Comparison of ENCODE assay signal across 18 cellular contexts in the genomic region with DNA sequence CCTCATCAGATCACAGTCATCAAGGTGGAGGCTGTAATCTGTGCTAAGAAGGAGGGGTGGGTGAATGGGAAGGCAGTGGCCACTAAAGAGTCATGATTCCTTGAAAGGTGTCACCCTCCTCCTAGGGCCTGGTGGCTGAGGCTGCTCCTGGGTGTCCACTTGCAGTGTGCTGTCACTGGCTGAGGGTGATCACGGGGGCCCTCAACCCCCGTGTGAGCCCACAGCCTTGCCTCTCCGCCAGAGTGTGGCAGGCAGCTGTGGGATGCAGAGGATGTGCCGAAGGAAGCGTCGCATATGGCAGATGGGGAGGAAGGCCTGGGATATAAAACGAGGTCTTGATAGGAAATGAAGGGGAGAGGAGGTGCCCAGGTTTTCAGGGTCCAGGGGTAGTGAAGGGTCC.
DNase-seq lines count a peak whose midpoint lies in the region; ATAC-seq, FAIRE-seq and TF ChIP-seq lines count a peak whose summit lies in the region.
"Had no signal": no experiment of that assay in that cellular context is flagged by ENCODE, and none has a peak within 500 bp of the region (broad histone marks: within the 10 kb centered on the region; RNA-seq: fewer than 3 reads in every experiment).

No MANE protein-coding gene starts in this region.

- H3K4me3 ChIP-seq in ACC112 (ENCODE audit: low read depth, low read length): no peak overlapping the region
- H3K4me3 ChIP-seq in BLaER1: no peak overlapping the region
- no peak overlapping the region for H3K4me3 ChIP-seq in astrocyte (ENCODE audit: insufficient read depth, low read depth, low read length)
- H3K4me3 ChIP-seq in osteoblast (ENCODE audit: insufficient read depth, low read length): no peak overlapping the region
- H3K4me3 ChIP-seq: HAP-1 had no signal

- H3K36me3 ChIP-seq in ACC112 (ENCODE audit: insufficient read depth, low read length): no peaks in the 10 kb centered on the region
- H3K36me3 ChIP-seq in BLaER1: no peaks in the 10 kb centered on the region
- no peaks in the 10 kb centered on the region for H3K36me3 ChIP-seq in astrocyte (ENCODE audit: insufficient read depth, low read length)
- no peaks in the 10 kb centered on the region for H3K36me3 ChIP-seq in osteoblast (ENCODE audit: insufficient read depth, low read length)
- H3K36me3 ChIP-seq: BE2C, HAP-1 had no signal

- H3K4me1 Mint-ChIP-seq in astrocyte (ENCODE audit: low read depth, unreplicated experiment): peaks cover 33% of the 10 kb centered on the region
- H3K4me1 Mint-ChIP-seq: CD8-positive, alpha-beta memory T cell had no signal

- H3K9me3 Mint-ChIP-seq in astrocyte (ENCODE audit: unreplicated experiment): peaks cover 19% of the 10 kb centered on the region

- no peak overlapping the region for H2AFZ ChIP-seq in ACC112 (ENCODE audit: low read length, unreplicated experiment)
- H2AFZ ChIP-seq in astrocyte (ENCODE audit: low read depth, low read length): no peak overlapping the region
- H2AFZ ChIP-seq in osteoblast (ENCODE audit: low read length): no peak overlapping the region

- H3K27ac Mint-ChIP-seq in astrocyte (ENCODE audit: unreplicated experiment): peak overlapping the region; percentile 44
- H3K27ac Mint-ChIP-seq: CD8-positive, alpha-beta memory T cell had no signal

- DNase-seq in astrocyte (ENCODE audit: low read depth) (no peak), osteoblast (ENCODE audit: insufficient read length, low spot score, missing footprints) (no peak), DMS114 treated with DMSO at 0.1 percent for 48 hours (lab: John Stamatoyannopoulos, UW; ENCODE audit: unreplicated experiment) (no peak), NCI-H748 treated with DMSO at 0.1 percent for 48 hours (lab: John Stamatoyannopoulos, UW) (no peak)
- DNase-seq: BE2C; CD8-positive, alpha-beta memory T cell; DND-41; NCI-H1417; NCI-H187 treated with DMSO at 0.1 percent for 48 hours; NCI-H446; NCI-H69; RPMI8226 had no signal

- TF ChIP-seq CTCF in astrocyte (IDR thresholded peaks at IDR 0.05; ENCODE audit: insufficient read depth, low read depth, low read length) (no peak), osteoblast (IDR thresholded peaks at IDR 0.05; ENCODE audit: extremely low read depth, low read depth, low read length) (no peak)

- H3K79me2 ChIP-seq in ACC112 (ENCODE audit: control insufficient read depth, insufficient read depth, low read length, unreplicated experiment) (no peaks in the 10 kb centered on the region), astrocyte (ENCODE audit: insufficient read depth, low read length) (no peaks in the 10 kb centered on the region), osteoblast (ENCODE audit: insufficient read depth, low read length) (no peaks in the 10 kb centered on the region)

- H3K27me3 ChIP-seq in ACC112 (ENCODE audit: insufficient read depth, low read length) (no peaks in the 10 kb centered on the region), BLaER1 (no peaks in the 10 kb centered on the region), astrocyte (ENCODE audit: insufficient read depth, low read length) (no peaks in the 10 kb centered on the region), osteoblast (ENCODE audit: insufficient read depth, low read length) (no peaks in the 10 kb centered on the region)
- H3K27me3 ChIP-seq: BE2C had no signal

- peak overlapping the region; percentile 47; the same call in 1 of the 2 replicates for H3K4me2 ChIP-seq in BLaER1
- H3K4me2 ChIP-seq in astrocyte (ENCODE audit: low read length): peak overlapping the region; percentile 69
- H3K4me2 ChIP-seq in osteoblast (ENCODE audit: insufficient read depth, low read length): no peak overlapping the region

- H3K4me1 ChIP-seq in ACC112 (ENCODE audit: control insufficient read depth, insufficient read depth, low read length, unreplicated experiment) (peaks cover 48% of the 10 kb centered on the region), BLaER1 (peaks cover 50% of the 10 kb centered on the region), astrocyte (ENCODE audit: insufficient read depth, low read length) (peaks cover 44% of the 10 kb centered on the region), osteoblast (ENCODE audit: insufficient read depth, low read length) (peaks cover 46% of the 10 kb centered on the region)
- H3K4me1 ChIP-seq: HAP-1 had no signal

- no peak for FAIRE-seq in astrocyte (lab: Jason Lieb, UNC)
- FAIRE-seq: D721Med, G401.6 had no signal

- H3K9me3 ChIP-seq in BLaER1: peaks cover 17% of the 10 kb centered on the region
- peaks cover 6% of the 10 kb centered on the region for H3K9me3 ChIP-seq in astrocyte (ENCODE audit: insufficient read depth, low read depth, low read length)
- no peaks in the 10 kb centered on the region for H3K9me3 ChIP-seq in osteoblast (ENCODE audit: low read depth, low read length)
- H3K9me3 ChIP-seq: BE2C, HAP-1 had no signal

- no peaks in the 10 kb centered on the region for H3K36me3 Mint-ChIP-seq in astrocyte (ENCODE audit: low read depth, unreplicated experiment)
- H3K36me3 Mint-ChIP-seq: CD8-positive, alpha-beta memory T cell had no signal

- no peak overlapping the region for H3K9ac ChIP-seq in BLaER1
- H3K9ac ChIP-seq in astrocyte (ENCODE audit: low read length): no peak overlapping the region

- H3K4me3 Mint-ChIP-seq in astrocyte (ENCODE audit: unreplicated experiment): no peak overlapping the region
- H3K4me3 Mint-ChIP-seq: CD8-positive, alpha-beta memory T cell had no signal

- H3K27ac ChIP-seq in ACC112 (ENCODE audit: low read depth, low read length) (peak overlapping the region; percentile 55), BLaER1 (no peak overlapping the region), astrocyte (ENCODE audit: low read depth, low read length) (no peak overlapping the region), osteoblast (ENCODE audit: low read depth, low read length) (peak overlapping the region; percentile 54)

- H3K27me3 Mint-ChIP-seq in astrocyte (ENCODE audit: low read depth, unreplicated experiment): peaks cover 16% of the 10 kb centered on the region

- H4K20me1 ChIP-seq in BLaER1 (no peaks in the 10 kb centered on the region), astrocyte (ENCODE audit: insufficient read depth, low read length) (no peaks in the 10 kb centered on the region), osteoblast (ENCODE audit: insufficient read depth, low read length) (no peaks in the 10 kb centered on the region)

- no peak for ATAC-seq in HG02798 (IDR thresholded peaks at IDR 0.05; ENCODE audit: poor library complexity, unreplicated experiment)

Comparison
In these comparisons a context has a peak if more than half of its experiments do, and no peak if none do; other contexts are left out.
1. H3K27ac ChIP-seq: peak in ACC112 (single experiment) and osteoblast (single experiment); none in BLaER1 (single experiment) and astrocyte (single experiment).